In the genomic region with DNA sequence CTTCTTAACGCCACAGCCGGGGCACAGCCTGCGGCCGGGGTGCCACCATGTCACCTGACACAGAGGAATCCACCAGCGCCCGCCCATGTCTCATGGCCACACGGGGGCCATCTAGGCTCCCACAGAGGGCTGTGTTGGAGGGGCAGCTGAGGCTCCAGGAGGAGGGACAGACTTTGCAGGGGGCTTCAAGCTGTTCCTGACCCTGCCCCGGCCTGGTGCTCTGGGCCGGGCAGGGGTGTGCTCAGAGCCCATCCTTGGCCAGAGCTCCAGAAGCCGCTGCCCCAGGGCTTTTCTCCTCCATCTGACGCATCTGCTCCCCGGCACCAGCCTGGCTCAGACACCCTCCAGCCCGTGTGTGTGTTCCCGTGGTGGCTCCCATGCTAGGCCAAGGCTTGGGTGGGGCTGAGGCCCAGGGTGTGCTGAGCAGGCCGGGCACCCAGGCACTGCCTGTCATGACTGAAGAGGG, we compare ENCODE assay signal across 18 cellular contexts. TPM values are rescaled to one million over a fixed set of nuclear protein-coding genes. Genes with fewer than 3 reads are reported as not detected.
A peak's percentile ranks its signal among the peaks of the same experiment; 100 is the strongest.
DNase-seq lines count a peak whose midpoint lies in the region; ATAC-seq and TF ChIP-seq lines count a peak whose summit lies in the region.
"Had no signal": no experiment of that assay in that cellular context is flagged by ENCODE, and none has a peak within 500 bp of the region (broad histone marks: within the 10 kb centered on the region; RNA-seq: fewer than 3 reads in every experiment).

No MANE protein-coding gene starts in this region.

- no TSS peak for BruUV-seq in MCF 10A (replicated peaks; lab: Mats Ljungman, UMichigan)
- BruUV-seq in mammary epithelial cell (replicated peaks; lab: Mats Ljungman, UMichigan), result no TSS peak

- H3K4me1 ChIP-seq in mammary epithelial cell (ENCODE audit: insufficient read depth, low read length) (peaks cover 19% of the 10 kb centered on the region), OCI-LY1 (ENCODE audit: insufficient read depth, low read length, severe bottlenecking) (no peaks in the 10 kb centered on the region), heart left ventricle (peaks cover 0 to 17% (median 0%) of the 10 kb centered on the region in 12 donors)
- H3K4me1 ChIP-seq: stomach had no signal

- DNase-seq in MCF 10A (ENCODE audit: unreplicated experiment), result peak; percentile 53
- no peak for DNase-seq in mammary epithelial cell
- DNase-seq in heart left ventricle, result no peak
- DNase-seq in retinal pigment epithelial cell (ENCODE audit: low read depth), result no peak
- DNase-seq in GOT3 (lab: John Stamatoyannopoulos, UW), result no peak
- no peak for DNase-seq in immature natural killer cell
- DNase-seq: Caco-2, dorsolateral prefrontal cortex, esophagus squamous epithelium, kidney glomerular epithelial cell, NCI-H187, NCI-H446, ovary, stomach, T-helper 17 cell had no signal

- H2AFZ ChIP-seq in mammary epithelial cell (ENCODE audit: low read depth, low read length) (no peak overlapping the region), OCI-LY1 (ENCODE audit: low read length) (no peak overlapping the region)

- H3K4me2 ChIP-seq in mammary epithelial cell (ENCODE audit: insufficient read depth, low read depth, low read length), result no peak overlapping the region
- H3K4me2 ChIP-seq in OCI-LY1 (ENCODE audit: low read length), result no peak overlapping the region

- ATAC-seq in heart left ventricle (peak in 3 of 4 donors; percentile 33 to 50 (median 41)), HG02642 (IDR thresholded peaks at IDR 0.05; ENCODE audit: poor library complexity, unreplicated experiment) (no peak)
- ATAC-seq: T-helper 17 cell had no signal

- intact Hi-C loops in MCF 10A (cut with micrococcal nuclease) (no loop called here), mammary epithelial cell (cut with micrococcal nuclease) (no loop called here), heart left ventricle (cut with DNase I) (loop anchor here in 2 of 10 donors (2.0 to 10.0 kb wide), 2 partner anchors 82 to 180 kb away; no protein-coding TSS in a partner anchor)

- no peaks in the 10 kb centered on the region for H3K36me3 ChIP-seq in mammary epithelial cell (ENCODE audit: insufficient read depth, low read length)
- H3K36me3 ChIP-seq in OCI-LY1 (ENCODE audit: insufficient read depth, low read length), result no peaks in the 10 kb centered on the region
- no peaks in the 10 kb centered on the region for H3K36me3 ChIP-seq in heart left ventricle
- H3K36me3 ChIP-seq: esophagus squamous epithelium, ovary, stomach had no signal

- H3F3A ChIP-seq in OCI-LY1 (ENCODE audit: insufficient read depth, low read length), result no peaks in the 10 kb centered on the region

- TF ChIP-seq CTCF in MCF 10A (IDR thresholded peaks at IDR 0.05; ENCODE audit: unreplicated experiment), result no peak
- no peak for TF ChIP-seq CTCF in mammary epithelial cell (conservative IDR thresholded peaks at IDR 0.05 in 1 of 2, IDR thresholded peaks at IDR 0.05 in 1 of 2; ENCODE audit: extremely low read depth in 1 of 2, insufficient read depth in 1 of 2, low read depth in 1 of 2, low read length in 2 of 2)
- 0 out of 2 replicates have a peak, but pooled peaks have one; percentile 6 for TF ChIP-seq CTCF in OCI-LY1 (IDR thresholded peaks at IDR 0.05; ENCODE audit: low read length)
- TF ChIP-seq CTCF in heart left ventricle (IDR thresholded peaks at IDR 0.05), result peak in 5 of 12 donors; percentile 9 to 42 (median 22)
- peak; percentile 36 for TF ChIP-seq CTCF in retinal pigment epithelial cell (conservative IDR thresholded peaks at IDR 0.05; ENCODE audit: low read depth, low read length)

- H3K9me3 Mint-ChIP-seq in MCF 10A (ENCODE audit: unreplicated experiment), result no peaks in the 10 kb centered on the region
- H3K9me3 Mint-ChIP-seq in immature natural killer cell, result no peaks in the 10 kb centered on the region
- H3K9me3 Mint-ChIP-seq: activated naive CD4-positive, alpha-beta T cell treated with anti-CD3 and anti-CD28 coated beads, Interleukin-2, amount 50 U/mL, for 24 hours had no signal

- in situ Hi-C loops in mammary epithelial cell (cut with MboI; ENCODE audit: low sequenced_read_pairs in 2 of 2), result no loop called here

- H3K79me2 ChIP-seq in mammary epithelial cell (ENCODE audit: insufficient read depth, low read length) (no peaks in the 10 kb centered on the region), OCI-LY1 (ENCODE audit: insufficient read depth, low read length) (no peaks in the 10 kb centered on the region)

- H3K9me3 ChIP-seq in mammary epithelial cell (replicated peaks; ENCODE audit: insufficient read depth, low read length) (no peaks in the 10 kb centered on the region), OCI-LY1 (ENCODE audit: low read length) (no peaks in the 10 kb centered on the region), heart left ventricle (no peaks in the 10 kb centered on the region)
- H3K9me3 ChIP-seq: Caco-2, esophagus squamous epithelium, ovary, stomach had no signal

- TF ChIP-seq POLR2A in heart left ventricle (IDR thresholded peaks at IDR 0.05), result no peak

- H3K27me3 Mint-ChIP-seq in MCF 10A (ENCODE audit: insufficient read depth, unreplicated experiment), result peaks cover 12% of the 10 kb centered on the region
- H3K27me3 Mint-ChIP-seq in immature natural killer cell (ENCODE audit: low read depth in 3 of 3), result peaks cover 0 to 2% (median 1%) of the 10 kb centered on the region in 3 donors
- H3K27me3 Mint-ChIP-seq: activated naive CD4-positive, alpha-beta T cell treated with anti-CD3 and anti-CD28 coated beads, Interleukin-2, amount 50 U/mL, for 24 hours had no signal

- H3K9ac ChIP-seq in mammary epithelial cell (ENCODE audit: insufficient read depth, low read length) (no peak overlapping the region), OCI-LY1 (ENCODE audit: low read length) (no peak overlapping the region)

- H3K9me2 ChIP-seq in OCI-LY1 (ENCODE audit: low read depth, low read length), result no peaks in the 10 kb centered on the region

- H3K27ac ChIP-seq in mammary epithelial cell (ENCODE audit: insufficient read depth, low read depth, low read length), result no peak overlapping the region
- no peak overlapping the region for H3K27ac ChIP-seq in OCI-LY1 (ENCODE audit: low read depth, low read length, poor library complexity, severe bottlenecking)
- no peak overlapping the region for H3K27ac ChIP-seq in heart left ventricle
- H3K27ac ChIP-seq: dorsolateral prefrontal cortex, esophagus squamous epithelium, ovary, stomach had no signal

- CTCF ChIA-PET in MCF 10A (lab: Yijun Ruan, JAX) (no interaction called here), mammary epithelial cell (lab: Charles Lee; ENCODE audit: low non-redundant PET) (no interaction called here)

- no peaks in the 10 kb centered on the region for H4K20me1 ChIP-seq in mammary epithelial cell (ENCODE audit: insufficient read depth, low read length)
- H4K20me1 ChIP-seq in OCI-LY1 (ENCODE audit: insufficient read depth, low read length), result no peaks in the 10 kb centered on the region

- H3K4me3 ChIP-seq in mammary epithelial cell (replicated peaks in 1 of 3; ENCODE audit: insufficient read depth in 1 of 3, low read depth in 2 of 3, low read length in 3 of 3), result no peak overlapping the region
- no peak overlapping the region for H3K4me3 ChIP-seq in OCI-LY1 (ENCODE audit: low read depth, low read length, poor library complexity, severe bottlenecking)
- no peak overlapping the region for H3K4me3 ChIP-seq in heart left ventricle
- H3K4me3 ChIP-seq in retinal pigment epithelial cell (ENCODE audit: low read length), result no peak overlapping the region
- H3K4me3 ChIP-seq: dorsolateral prefrontal cortex, esophagus squamous epithelium, ovary, stomach had no signal

- no peak overlapping the region for H3K4me3 Mint-ChIP-seq in MCF 10A (ENCODE audit: unreplicated experiment)
- no peak overlapping the region for H3K4me3 Mint-ChIP-seq in immature natural killer cell
- H3K4me3 Mint-ChIP-seq: activated naive CD4-positive, alpha-beta T cell treated with anti-CD3 and anti-CD28 coated beads, Interleukin-2, amount 50 U/mL, for 24 hours; T-helper 17 cell had no signal

- POLR2A ChIA-PET in MCF 10A (lab: Yijun Ruan, JAX), result interaction anchor here (0.6 kb wide), 1 partner anchor 92 kb away, joined by 3 read pairs; the partner anchor contains the start of gene BAHCC1

- H3K27me3 ChIP-seq in mammary epithelial cell (ENCODE audit: insufficient read depth, low read length) (no peaks in the 10 kb centered on the region), OCI-LY1 (ENCODE audit: insufficient read depth, low read length) (peaks cover 12% of the 10 kb centered on the region), heart left ventricle (no peaks in the 10 kb centered on the region)
- H3K27me3 ChIP-seq: dorsolateral prefrontal cortex, ovary, stomach had no signal

- dilution Hi-C loops in mammary epithelial cell (cut with HindIII; ENCODE audit: low sequenced_read_pairs), result no loop called here

- H3K27ac Mint-ChIP-seq in MCF 10A (ENCODE audit: low read depth, unreplicated experiment) (no peak overlapping the region), immature natural killer cell (no peak overlapping the region)
- H3K27ac Mint-ChIP-seq: activated naive CD4-positive, alpha-beta T cell treated with anti-CD3 and anti-CD28 coated beads, Interleukin-2, amount 50 U/mL, for 24 hours; T-helper 17 cell had no signal

- H3K36me3 Mint-ChIP-seq in MCF 10A (ENCODE audit: insufficient read depth, unreplicated experiment) (peaks cover 7% of the 10 kb centered on the region), immature natural killer cell (no peaks in the 10 kb centered on the region)
- H3K36me3 Mint-ChIP-seq: activated naive CD4-positive, alpha-beta T cell treated with anti-CD3 and anti-CD28 coated beads, Interleukin-2, amount 50 U/mL, for 24 hours had no signal

- WGBS in mammary epithelial cell (ENCODE audit: low coverage, missing lambda C conversion rate), result 96% methylated on average over 10 of the region's 15 CpGs
- WGBS in heart left ventricle, 4 donors, result 51 to 69% (median 63%) methylated on average over 11 to 15 of the region's 15 CpGs

- H3K4me1 Mint-ChIP-seq in MCF 10A (ENCODE audit: insufficient read depth, unreplicated experiment) (peaks cover 14% of the 10 kb centered on the region), immature natural killer cell (no peaks in the 10 kb centered on the region)
- H3K4me1 Mint-ChIP-seq: activated naive CD4-positive, alpha-beta T cell treated with anti-CD3 and anti-CD28 coated beads, Interleukin-2, amount 50 U/mL, for 24 hours had no signal

RNA-seq across cellular contexts. Expression of gene SLC38A10, which starts 7.8 kb away (rescaled TPM):
- total RNA-seq in MCF 10A (2022) (98.2 and 108 TPM in 2 replicates), mammary epithelial cell (10 to 100 TPM; 36.5 to 71.7 TPM), heart left ventricle (10 to 100 TPM; 27.4 to 67.7 (median 43.1) TPM)
- polyA plus RNA-seq in mammary epithelial cell (30.5 TPM), heart left ventricle (10 to 100 TPM; 48.0 to 63.3 TPM), immature natural killer cell (10 to 100 TPM; 46.8 to 98.7 (median 46.8) TPM)
- polyA minus RNA-seq in mammary epithelial cell, result 28.5 TPM

Comparison
In these comparisons a context has a peak if more than half of its experiments do, and no peak if none do; other contexts are left out.
1. CTCF ChIP-seq: peak in OCI-LY1 (single experiment) and retinal pigment epithelial cell (single experiment); none in MCF 10A (single experiment) and mammary epithelial cell (0 of 2).